12 cellular contexts compared by ENCODE assay signal in the genomic region with DNA sequence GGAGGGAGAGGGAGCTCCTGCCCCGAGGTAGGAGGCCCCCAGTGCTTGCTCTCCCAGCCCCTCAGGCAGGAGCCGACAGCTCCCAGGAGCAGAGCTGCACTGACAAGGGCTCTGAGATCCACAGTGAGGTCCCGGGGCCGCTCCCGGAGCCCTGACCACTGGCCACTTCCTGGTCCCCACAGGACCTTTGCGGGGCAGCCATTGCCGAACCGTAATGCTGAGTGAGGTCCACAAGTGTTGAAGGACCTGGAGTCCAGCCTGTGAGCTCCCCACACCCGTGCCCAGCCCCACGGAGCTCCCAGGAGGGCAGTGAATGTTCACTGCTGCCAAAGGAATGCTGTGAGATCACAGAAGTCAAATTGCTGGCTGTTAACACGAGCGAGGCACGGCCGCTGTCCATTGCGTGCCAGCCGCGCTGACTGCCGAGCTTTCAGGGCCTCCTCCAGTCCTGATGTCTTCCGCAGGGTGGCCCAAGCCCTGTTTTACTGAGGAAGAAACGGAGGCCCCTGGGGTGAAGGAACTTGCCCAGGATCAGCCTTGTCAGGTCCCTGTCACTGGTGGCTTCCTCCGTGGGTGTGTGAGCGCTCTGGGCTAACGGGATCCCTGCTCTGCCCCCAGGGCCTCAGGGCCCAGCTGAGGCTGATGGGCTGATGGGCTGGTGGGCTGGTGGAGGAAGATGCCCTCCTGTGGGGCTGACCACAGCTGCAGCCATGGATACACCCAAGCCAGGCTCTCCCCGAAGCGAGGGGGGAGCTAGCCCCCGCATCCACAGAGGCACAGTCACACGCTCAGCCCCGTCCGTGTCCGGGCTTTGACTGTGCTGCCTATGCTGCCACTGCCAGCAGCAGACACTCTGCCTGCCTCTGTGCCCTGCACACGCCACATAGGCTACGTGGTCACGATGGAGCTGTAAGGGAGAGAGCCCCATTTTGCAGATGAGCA.
A peak's percentile ranks its signal among the peaks of the same experiment; 100 is the strongest.
DNase-seq lines count a peak whose midpoint lies in the region; ATAC-seq, FAIRE-seq and TF ChIP-seq lines count a peak whose summit lies in the region.
"Had no signal": no experiment of that assay in that cellular context is flagged by ENCODE, and none has a peak within 500 bp of the region (broad histone marks: within the 10 kb centered on the region; RNA-seq: fewer than 3 reads in every experiment).

No MANE protein-coding gene starts in this region.

- no peaks in the 10 kb centered on the region for H3K79me2 ChIP-seq in endothelial cell of umbilical vein (ENCODE audit: control insufficient read depth, insufficient read depth, low read length)

- H3K27ac ChIP-seq in endothelial cell of umbilical vein (ENCODE audit: insufficient read depth, low read depth, low read length) (no peak overlapping the region), left lung (no peak overlapping the region)

- H3K27me3 ChIP-seq in endothelial cell of umbilical vein (ENCODE audit: control insufficient read depth in 2 of 2, insufficient read depth in 2 of 2, low read length in 2 of 2), result no peaks in the 10 kb centered on the region
- peaks cover 0 to 60% of the 10 kb centered on the region in 2 donors for H3K27me3 ChIP-seq in left lung

- no peaks in the 10 kb centered on the region for H3K9me3 ChIP-seq in endothelial cell of umbilical vein (replicated peaks; ENCODE audit: control insufficient read depth, insufficient read depth, low read length)
- no peaks in the 10 kb centered on the region for H3K9me3 ChIP-seq in left lung
- H3K9me3 ChIP-seq: A549 had no signal

- no peak overlapping the region for H2AFZ ChIP-seq in endothelial cell of umbilical vein (ENCODE audit: low read depth, low read length)

- DNase-seq in AG04449 (ENCODE audit: low read depth, low spot score), result peak; percentile 9
- DNase-seq in NB4 (ENCODE audit: low read depth), result peak; percentile 85
- no peak for DNase-seq in endothelial cell of umbilical vein (ENCODE audit: low read depth, low spot score)
- no peak for DNase-seq in left lung
- DNase-seq in NCI-H2081 (lab: John Stamatoyannopoulos, UW), result no peak
- no peak for DNase-seq in OCI-M2 (lab: John Stamatoyannopoulos, UW; ENCODE audit: unreplicated experiment)
- DNase-seq in activated effector memory CD4-positive, alpha-beta T cell treated with Interleukin-2 at 50 U/mL for 16 hours, result no peak
- DNase-seq: activated CD8-positive, alpha-beta T cell treated with anti-CD3 and anti-CD28 coated beads, Interleukin-2, amount 10 ng/mL, durations not matched to agents 7 days and 5 days; GF-D8; nucleus accumbens had no signal

- POLR2A ChIA-PET in AG04449 (lab: Yijun Ruan, JAX) (no interaction called here), endothelial cell of umbilical vein (lab: Charles Lee) (no interaction called here)

- TF ChIP-seq POLR2A in NB4 (IDR thresholded peaks at IDR 0.05; ENCODE audit: extremely low read depth, insufficient read length) (no peak), endothelial cell of umbilical vein (IDR thresholded peaks at IDR 0.05; ENCODE audit: low read depth, low read length) (no peak)

- H3K36me3 ChIP-seq in endothelial cell of umbilical vein (ENCODE audit: control insufficient read depth in 2 of 2, extremely low read depth in 1 of 2, insufficient read depth in 2 of 2, low read length in 2 of 2), result no peaks in the 10 kb centered on the region
- no peaks in the 10 kb centered on the region for H3K36me3 ChIP-seq in left lung

- 0 out of 2 replicates have a peak overlapping the region, but pooled peaks have one; percentile 1 for H3K4me3 ChIP-seq in AG04449 (ENCODE audit: low read depth, low read length)
- H3K4me3 ChIP-seq in NB4 (ENCODE audit: low read depth, low read length), result peak overlapping the region; percentile 40
- H3K4me3 ChIP-seq in endothelial cell of umbilical vein (replicated peaks in 1 of 3; ENCODE audit: insufficient read depth in 1 of 3, low read depth in 1 of 3, low read length in 3 of 3), result no peak overlapping the region
- no peak overlapping the region for H3K4me3 ChIP-seq in left lung
- H3K4me3 ChIP-seq: A549 had no signal

- dilution Hi-C loops in endothelial cell of umbilical vein (cut with MboI; ENCODE audit: extremely low pct_ligation_motif_present, low sequenced_read_pairs), result no loop called here

- H3K4me1 ChIP-seq in endothelial cell of umbilical vein (ENCODE audit: control insufficient read depth, extremely low read depth, insufficient read depth, low read length), result peaks cover 4% of the 10 kb centered on the region
- peaks cover 12 to 13% of the 10 kb centered on the region in 2 donors for H3K4me1 ChIP-seq in left lung

- BruUV-seq in endothelial cell of umbilical vein (replicated peaks; lab: Mats Ljungman, UMichigan), result no TSS peak

- no peak overlapping the region for H3K4me2 ChIP-seq in endothelial cell of umbilical vein (ENCODE audit: insufficient read depth, low read length)
- H3K4me2 ChIP-seq: A549 had no signal

- intact Hi-C loops in endothelial cell of umbilical vein (cut with micrococcal nuclease), result no loop called here
- intact Hi-C loops in left lung (cut with DNase I), result no loop called here

- no peak for TF ChIP-seq CTCF in AG04449 (IDR thresholded peaks at IDR 0.05; ENCODE audit: insufficient read depth, low read length, missing control alignments)
- no peak for TF ChIP-seq CTCF in NB4 (IDR thresholded peaks at IDR 0.05; ENCODE audit: low read depth, low read length)
- no peak for TF ChIP-seq CTCF in endothelial cell of umbilical vein (IDR thresholded peaks at IDR 0.05; ENCODE audit: extremely low read depth in 1 of 2, insufficient read depth in 1 of 2, low read depth in 1 of 2, low read length in 2 of 2)
- TF ChIP-seq CTCF in left lung (IDR thresholded peaks at IDR 0.05), result no peak

- no peaks in the 10 kb centered on the region for H3K9me1 ChIP-seq in endothelial cell of umbilical vein (replicated peaks; ENCODE audit: control insufficient read depth, extremely low read depth, insufficient read depth, low read length)

- ATAC-seq in left lung (peak; percentile 10), GM18868 (IDR thresholded peaks at IDR 0.05; ENCODE audit: unreplicated experiment) (no peak)
- ATAC-seq: A549; activated CD8-positive, alpha-beta T cell treated with anti-CD3 and anti-CD28 coated beads, Interleukin-2, amount 10 ng/mL, durations not matched to agents 7 days and 5 days had no signal

- no peak for FAIRE-seq in endothelial cell of umbilical vein (lab: Jason Lieb, UNC)
- FAIRE-seq: A549 had no signal

- H3K9ac ChIP-seq in endothelial cell of umbilical vein (replicated peaks; ENCODE audit: extremely low read depth, insufficient read depth, low read length), result no peak overlapping the region

- no peaks in the 10 kb centered on the region for H4K20me1 ChIP-seq in endothelial cell of umbilical vein (replicated peaks; ENCODE audit: control insufficient read depth, extremely low read depth, insufficient read depth, low read length)

- CTCF ChIA-PET in AG04449 (lab: Yijun Ruan, JAX), result interaction anchor here (1.2 to 1.4 kb wide), 2 partner anchors 35 to 42 kb away, joined by 4 to 5 read pairs; no protein-coding TSS in a partner anchor
- CTCF ChIA-PET in endothelial cell of umbilical vein (lab: Charles Lee), result interaction anchor here (1.7 kb wide), 1 partner anchor 42 kb away, joined by 5 read pairs; no protein-coding TSS in a partner anchor

TF ChIP-seq in endothelial cell of umbilical vein, 7 proteins besides CTCF, POLR2A, EP300 and RAD21:
- TF ChIP-seq EZH2 (IDR thresholded peaks at IDR 0.05; ENCODE audit: borderline replicate concordance, low read depth, low read length, severe bottlenecking) (peak; percentile 25), JUN (IDR thresholded peaks at IDR 0.05; ENCODE audit: borderline replicate concordance, insufficient read depth, insufficient read length, low read depth) (no peak)

Comparison
In these comparisons a context has a peak if more than half of its experiments do, and no peak if none do; other contexts are left out.
1. DNase-seq: peak in AG04449 (single experiment) and NB4 (single experiment); none in endothelial cell of umbilical vein (single experiment), left lung (0 of 2), NCI-H2081 (0 of 2), OCI-M2 (single experiment) and activated effector memory CD4-positive, alpha-beta T cell treated with Interleukin-2 at 50 U/mL for 16 hours (single experiment).
2. H3K4me3 ChIP-seq: peak in AG04449 (single experiment) and NB4 (single experiment); none in endothelial cell of umbilical vein (0 of 3) and left lung (0 of 2).